In the genomic region with DNA sequence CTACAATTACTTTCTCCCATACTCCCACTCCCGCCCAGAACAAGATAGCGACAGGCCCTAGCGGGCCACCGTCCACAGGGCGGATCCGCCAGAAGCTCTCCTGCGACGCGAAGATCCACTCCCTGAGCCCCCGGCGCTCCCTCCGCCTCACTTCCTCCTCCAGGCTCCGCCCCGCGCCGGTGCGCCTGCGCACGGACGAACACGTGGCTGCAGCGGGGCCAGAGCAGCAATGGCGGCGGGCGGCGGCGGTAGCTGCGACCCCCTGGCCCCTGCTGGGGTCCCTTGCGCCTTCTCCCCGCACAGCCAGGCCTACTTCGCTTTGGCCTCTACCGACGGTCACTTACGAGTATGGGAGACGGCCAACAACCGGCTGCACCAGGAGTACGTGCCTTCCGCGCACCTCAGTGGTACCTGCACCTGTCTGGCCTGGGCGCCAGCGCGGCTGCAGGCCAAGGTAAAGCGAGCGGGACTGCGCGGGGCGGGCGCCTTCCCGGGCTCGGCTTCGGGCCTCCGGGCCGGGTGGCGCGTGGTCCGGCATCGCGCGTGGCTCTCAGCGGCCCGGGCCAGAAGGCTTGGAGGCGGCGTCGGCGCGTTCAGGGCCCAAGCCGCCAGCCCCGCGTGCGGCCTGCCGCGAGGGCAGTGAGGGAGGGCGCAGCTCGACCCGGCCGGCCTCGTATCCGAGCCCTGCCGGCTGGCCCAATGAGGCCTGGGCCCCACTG, we compare ENCODE assay signal across 1 cellular context.
A peak's percentile ranks its signal among the peaks of the same experiment; 100 is the strongest.
TF ChIP-seq lines count a peak whose summit lies in the region.

A gene with protein sequence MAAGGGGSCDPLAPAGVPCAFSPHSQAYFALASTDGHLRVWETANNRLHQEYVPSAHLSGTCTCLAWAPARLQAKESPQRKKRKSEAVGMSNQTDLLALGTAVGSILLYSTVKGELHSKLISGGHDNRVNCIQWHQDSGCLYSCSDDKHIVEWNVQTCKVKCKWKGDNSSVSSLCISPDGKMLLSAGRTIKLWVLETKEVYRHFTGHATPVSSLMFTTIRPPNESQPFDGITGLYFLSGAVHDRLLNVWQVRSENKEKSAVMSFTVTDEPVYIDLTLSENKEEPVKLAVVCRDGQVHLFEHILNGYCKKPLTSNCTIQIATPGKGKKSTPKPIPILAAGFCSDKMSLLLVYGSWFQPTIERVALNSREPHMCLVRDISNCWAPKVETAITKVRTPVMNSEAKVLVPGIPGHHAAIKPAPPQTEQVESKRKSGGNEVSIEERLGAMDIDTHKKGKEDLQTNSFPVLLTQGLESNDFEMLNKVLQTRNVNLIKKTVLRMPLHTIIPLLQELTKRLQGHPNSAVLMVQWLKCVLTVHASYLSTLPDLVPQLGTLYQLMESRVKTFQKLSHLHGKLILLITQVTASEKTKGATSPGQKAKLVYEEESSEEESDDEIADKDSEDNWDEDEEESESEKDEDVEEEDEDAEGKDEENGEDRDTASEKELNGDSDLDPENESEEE (plus strand): TSS at position 198 of the 719 bp plus-strand sequence. CDS start 32 bp downstream, at position 230.

TF ChIP-seq in HEK293, 187 proteins besides CTCF, POLR2A, EP300 and RAD21 (continued from another document and continues in another):
- TF ChIP-seq, protein P1, sequence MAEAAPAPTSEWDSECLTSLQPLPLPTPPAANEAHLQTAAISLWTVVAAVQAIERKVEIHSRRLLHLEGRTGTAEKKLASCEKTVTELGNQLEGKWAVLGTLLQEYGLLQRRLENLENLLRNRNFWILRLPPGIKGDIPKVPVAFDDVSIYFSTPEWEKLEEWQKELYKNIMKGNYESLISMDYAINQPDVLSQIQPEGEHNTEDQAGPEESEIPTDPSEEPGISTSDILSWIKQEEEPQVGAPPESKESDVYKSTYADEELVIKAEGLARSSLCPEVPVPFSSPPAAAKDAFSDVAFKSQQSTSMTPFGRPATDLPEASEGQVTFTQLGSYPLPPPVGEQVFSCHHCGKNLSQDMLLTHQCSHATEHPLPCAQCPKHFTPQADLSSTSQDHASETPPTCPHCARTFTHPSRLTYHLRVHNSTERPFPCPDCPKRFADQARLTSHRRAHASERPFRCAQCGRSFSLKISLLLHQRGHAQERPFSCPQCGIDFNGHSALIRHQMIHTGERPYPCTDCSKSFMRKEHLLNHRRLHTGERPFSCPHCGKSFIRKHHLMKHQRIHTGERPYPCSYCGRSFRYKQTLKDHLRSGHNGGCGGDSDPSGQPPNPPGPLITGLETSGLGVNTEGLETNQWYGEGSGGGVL (tag by site-specific recombination; IDR thresholded peaks at IDR 0.05), result no peak
- TF ChIP-seq, protein P2, sequence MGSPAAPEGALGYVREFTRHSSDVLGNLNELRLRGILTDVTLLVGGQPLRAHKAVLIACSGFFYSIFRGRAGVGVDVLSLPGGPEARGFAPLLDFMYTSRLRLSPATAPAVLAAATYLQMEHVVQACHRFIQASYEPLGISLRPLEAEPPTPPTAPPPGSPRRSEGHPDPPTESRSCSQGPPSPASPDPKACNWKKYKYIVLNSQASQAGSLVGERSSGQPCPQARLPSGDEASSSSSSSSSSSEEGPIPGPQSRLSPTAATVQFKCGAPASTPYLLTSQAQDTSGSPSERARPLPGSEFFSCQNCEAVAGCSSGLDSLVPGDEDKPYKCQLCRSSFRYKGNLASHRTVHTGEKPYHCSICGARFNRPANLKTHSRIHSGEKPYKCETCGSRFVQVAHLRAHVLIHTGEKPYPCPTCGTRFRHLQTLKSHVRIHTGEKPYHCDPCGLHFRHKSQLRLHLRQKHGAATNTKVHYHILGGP (tag by site-specific recombination; IDR thresholded peaks at IDR 0.05), result no peak
- TF ChIP-seq ZNF391 (tag by site-specific recombination; IDR thresholded peaks at IDR 0.05; ENCODE audit: borderline replicate concordance, low read depth), result no peak
- TF ChIP-seq ZNF366 (tag by site-specific recombination; conservative IDR thresholded peaks at IDR 0.05), result 0 out of 2 replicates have a peak, but pooled peaks have one; percentile 23
- TF ChIP-seq ZNF623 (tag by site-specific recombination; IDR thresholded peaks at IDR 0.05), result no peak
- no peak for TF ChIP-seq ZNF571 (tag by site-specific recombination; IDR thresholded peaks at IDR 0.05)
- peak; percentile 9; the same call in 1 of the 2 replicates for TF ChIP-seq SCRT2 (tag by site-specific recombination; IDR thresholded peaks at IDR 0.05)
- TF ChIP-seq KLF7 (tag by site-specific recombination; IDR thresholded peaks at IDR 0.05; ENCODE audit: borderline replicate concordance), result 0 out of 2 replicates have a peak, but pooled peaks have one; percentile 8
- TF ChIP-seq ZSCAN30 (tag by site-specific recombination; IDR thresholded peaks at IDR 0.05), result no peak
- no peak for TF ChIP-seq ZNF354C (tag by site-specific recombination; IDR thresholded peaks at IDR 0.05; ENCODE audit: borderline replicate concordance, low read depth)
- TF ChIP-seq, protein P3, sequence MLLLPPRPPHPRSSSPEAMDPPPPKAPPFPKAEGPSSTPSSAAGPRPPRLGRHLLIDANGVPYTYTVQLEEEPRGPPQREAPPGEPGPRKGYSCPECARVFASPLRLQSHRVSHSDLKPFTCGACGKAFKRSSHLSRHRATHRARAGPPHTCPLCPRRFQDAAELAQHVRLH (tag by site-specific recombination; IDR thresholded peaks at IDR 0.05), result 0 out of 2 replicates have a peak, but pooled peaks have one; percentile 1
- no peak for TF ChIP-seq ZBTB1 (tag by site-specific recombination; IDR thresholded peaks at IDR 0.05)
- TF ChIP-seq, protein P4, sequence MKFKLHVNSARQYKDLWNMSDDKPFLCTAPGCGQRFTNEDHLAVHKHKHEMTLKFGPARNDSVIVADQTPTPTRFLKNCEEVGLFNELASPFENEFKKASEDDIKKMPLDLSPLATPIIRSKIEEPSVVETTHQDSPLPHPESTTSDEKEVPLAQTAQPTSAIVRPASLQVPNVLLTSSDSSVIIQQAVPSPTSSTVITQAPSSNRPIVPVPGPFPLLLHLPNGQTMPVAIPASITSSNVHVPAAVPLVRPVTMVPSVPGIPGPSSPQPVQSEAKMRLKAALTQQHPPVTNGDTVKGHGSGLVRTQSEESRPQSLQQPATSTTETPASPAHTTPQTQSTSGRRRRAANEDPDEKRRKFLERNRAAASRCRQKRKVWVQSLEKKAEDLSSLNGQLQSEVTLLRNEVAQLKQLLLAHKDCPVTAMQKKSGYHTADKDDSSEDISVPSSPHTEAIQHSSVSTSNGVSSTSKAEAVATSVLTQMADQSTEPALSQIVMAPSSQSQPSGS (tag by site-specific recombination; IDR thresholded peaks at IDR 0.05; ENCODE audit: low read depth), result no peak
- no peak for TF ChIP-seq PRDM1 (tag by site-specific recombination; IDR thresholded peaks at IDR 0.05)
- TF ChIP-seq ZNF341 (tag by site-specific recombination; IDR thresholded peaks at IDR 0.05; ENCODE audit: low read depth), result peak; percentile 65
- no peak for TF ChIP-seq OVOL3 (tag by site-specific recombination; IDR thresholded peaks at IDR 0.05)
- TF ChIP-seq, protein P5, sequence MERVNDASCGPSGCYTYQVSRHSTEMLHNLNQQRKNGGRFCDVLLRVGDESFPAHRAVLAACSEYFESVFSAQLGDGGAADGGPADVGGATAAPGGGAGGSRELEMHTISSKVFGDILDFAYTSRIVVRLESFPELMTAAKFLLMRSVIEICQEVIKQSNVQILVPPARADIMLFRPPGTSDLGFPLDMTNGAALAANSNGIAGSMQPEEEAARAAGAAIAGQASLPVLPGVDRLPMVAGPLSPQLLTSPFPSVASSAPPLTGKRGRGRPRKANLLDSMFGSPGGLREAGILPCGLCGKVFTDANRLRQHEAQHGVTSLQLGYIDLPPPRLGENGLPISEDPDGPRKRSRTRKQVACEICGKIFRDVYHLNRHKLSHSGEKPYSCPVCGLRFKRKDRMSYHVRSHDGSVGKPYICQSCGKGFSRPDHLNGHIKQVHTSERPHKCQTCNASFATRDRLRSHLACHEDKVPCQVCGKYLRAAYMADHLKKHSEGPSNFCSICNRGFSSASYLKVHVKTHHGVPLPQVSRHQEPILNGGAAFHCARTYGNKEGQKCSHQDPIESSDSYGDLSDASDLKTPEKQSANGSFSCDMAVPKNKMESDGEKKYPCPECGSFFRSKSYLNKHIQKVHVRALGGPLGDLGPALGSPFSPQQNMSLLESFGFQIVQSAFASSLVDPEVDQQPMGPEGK (tag by site-specific recombination; IDR thresholded peaks at IDR 0.05), result peak; percentile 97
- peak; percentile 20; the same call in 1 of the 2 replicates for TF ChIP-seq ZNF394 (tag by site-specific recombination; IDR thresholded peaks at IDR 0.05; ENCODE audit: borderline replicate concordance)
- peak; percentile 35; the same call in 1 of the 2 replicates for TF ChIP-seq SP7 (tag by site-specific recombination; IDR thresholded peaks at IDR 0.05)
- TF ChIP-seq TCF7L2 (IDR thresholded peaks at IDR 0.05; ENCODE audit: borderline replicate concordance, low read depth, low read length), result no peak
- TF ChIP-seq, protein P6, sequence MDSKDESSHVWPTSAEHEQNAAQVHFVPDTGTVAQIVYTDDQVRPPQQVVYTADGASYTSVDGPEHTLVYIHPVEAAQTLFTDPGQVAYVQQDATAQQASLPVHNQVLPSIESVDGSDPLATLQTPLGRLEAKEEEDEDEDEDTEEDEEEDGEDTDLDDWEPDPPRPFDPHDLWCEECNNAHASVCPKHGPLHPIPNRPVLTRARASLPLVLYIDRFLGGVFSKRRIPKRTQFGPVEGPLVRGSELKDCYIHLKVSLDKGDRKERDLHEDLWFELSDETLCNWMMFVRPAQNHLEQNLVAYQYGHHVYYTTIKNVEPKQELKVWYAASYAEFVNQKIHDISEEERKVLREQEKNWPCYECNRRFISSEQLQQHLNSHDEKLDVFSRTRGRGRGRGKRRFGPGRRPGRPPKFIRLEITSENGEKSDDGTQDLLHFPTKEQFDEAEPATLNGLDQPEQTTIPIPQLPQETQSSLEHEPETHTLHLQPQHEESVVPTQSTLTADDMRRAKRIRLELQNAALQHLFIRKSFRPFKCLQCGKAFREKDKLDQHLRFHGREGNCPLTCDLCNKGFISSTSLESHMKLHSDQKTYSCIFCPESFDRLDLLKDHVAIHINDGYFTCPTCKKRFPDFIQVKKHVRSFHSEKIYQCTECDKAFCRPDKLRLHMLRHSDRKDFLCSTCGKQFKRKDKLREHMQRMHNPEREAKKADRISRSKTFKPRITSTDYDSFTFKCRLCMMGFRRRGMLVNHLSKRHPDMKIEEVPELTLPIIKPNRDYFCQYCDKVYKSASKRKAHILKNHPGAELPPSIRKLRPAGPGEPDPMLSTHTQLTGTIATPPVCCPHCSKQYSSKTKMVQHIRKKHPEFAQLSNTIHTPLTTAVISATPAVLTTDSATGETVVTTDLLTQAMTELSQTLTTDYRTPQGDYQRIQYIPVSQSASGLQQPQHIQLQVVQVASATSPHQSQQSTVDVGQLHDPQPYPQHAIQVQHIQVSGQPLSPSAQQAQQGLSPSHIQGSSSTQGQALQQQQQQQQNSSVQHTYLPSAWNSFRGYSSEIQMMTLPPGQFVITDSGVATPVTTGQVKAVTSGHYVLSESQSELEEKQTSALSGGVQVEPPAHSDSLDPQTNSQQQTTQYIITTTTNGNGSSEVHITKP (tag by site-specific recombination; IDR thresholded peaks at IDR 0.05), result no peak; the same call in 1 of the 2 replicates
- peak; percentile 98 for TF ChIP-seq GLIS2 (tag by site-specific recombination; IDR thresholded peaks at IDR 0.05)
- TF ChIP-seq ZNF585B (tag by site-specific recombination; IDR thresholded peaks at IDR 0.05), result no peak
- TF ChIP-seq ZNF558 (tag by site-specific recombination; IDR thresholded peaks at IDR 0.05), result no peak
- TF ChIP-seq OSR2 (tag by site-specific recombination; IDR thresholded peaks at IDR 0.05), result peak; percentile 84
- TF ChIP-seq ZNF529 (tag by site-specific recombination; IDR thresholded peaks at IDR 0.05; ENCODE audit: insufficient replicate concordance), result no peak
- 0 out of 2 replicates have a peak, but pooled peaks have one; percentile 23 for TF ChIP-seq HOXD13 (CRISPR knock-in tag; IDR thresholded peaks at IDR 0.05; ENCODE audit: borderline replicate concordance)
- TF ChIP-seq ZSCAN23 (tag by site-specific recombination; IDR thresholded peaks at IDR 0.05), result no peak
- TF ChIP-seq TRIM28 (IDR thresholded peaks at IDR 0.05; ENCODE audit: borderline replicate concordance, low read length), result 0 out of 2 replicates have a peak, but pooled peaks have one; percentile 40
- peak; percentile 3; the same call in 1 of the 2 replicates for TF ChIP-seq ZNF24 (tag by site-specific recombination; IDR thresholded peaks at IDR 0.05)
- TF ChIP-seq, protein P7, sequence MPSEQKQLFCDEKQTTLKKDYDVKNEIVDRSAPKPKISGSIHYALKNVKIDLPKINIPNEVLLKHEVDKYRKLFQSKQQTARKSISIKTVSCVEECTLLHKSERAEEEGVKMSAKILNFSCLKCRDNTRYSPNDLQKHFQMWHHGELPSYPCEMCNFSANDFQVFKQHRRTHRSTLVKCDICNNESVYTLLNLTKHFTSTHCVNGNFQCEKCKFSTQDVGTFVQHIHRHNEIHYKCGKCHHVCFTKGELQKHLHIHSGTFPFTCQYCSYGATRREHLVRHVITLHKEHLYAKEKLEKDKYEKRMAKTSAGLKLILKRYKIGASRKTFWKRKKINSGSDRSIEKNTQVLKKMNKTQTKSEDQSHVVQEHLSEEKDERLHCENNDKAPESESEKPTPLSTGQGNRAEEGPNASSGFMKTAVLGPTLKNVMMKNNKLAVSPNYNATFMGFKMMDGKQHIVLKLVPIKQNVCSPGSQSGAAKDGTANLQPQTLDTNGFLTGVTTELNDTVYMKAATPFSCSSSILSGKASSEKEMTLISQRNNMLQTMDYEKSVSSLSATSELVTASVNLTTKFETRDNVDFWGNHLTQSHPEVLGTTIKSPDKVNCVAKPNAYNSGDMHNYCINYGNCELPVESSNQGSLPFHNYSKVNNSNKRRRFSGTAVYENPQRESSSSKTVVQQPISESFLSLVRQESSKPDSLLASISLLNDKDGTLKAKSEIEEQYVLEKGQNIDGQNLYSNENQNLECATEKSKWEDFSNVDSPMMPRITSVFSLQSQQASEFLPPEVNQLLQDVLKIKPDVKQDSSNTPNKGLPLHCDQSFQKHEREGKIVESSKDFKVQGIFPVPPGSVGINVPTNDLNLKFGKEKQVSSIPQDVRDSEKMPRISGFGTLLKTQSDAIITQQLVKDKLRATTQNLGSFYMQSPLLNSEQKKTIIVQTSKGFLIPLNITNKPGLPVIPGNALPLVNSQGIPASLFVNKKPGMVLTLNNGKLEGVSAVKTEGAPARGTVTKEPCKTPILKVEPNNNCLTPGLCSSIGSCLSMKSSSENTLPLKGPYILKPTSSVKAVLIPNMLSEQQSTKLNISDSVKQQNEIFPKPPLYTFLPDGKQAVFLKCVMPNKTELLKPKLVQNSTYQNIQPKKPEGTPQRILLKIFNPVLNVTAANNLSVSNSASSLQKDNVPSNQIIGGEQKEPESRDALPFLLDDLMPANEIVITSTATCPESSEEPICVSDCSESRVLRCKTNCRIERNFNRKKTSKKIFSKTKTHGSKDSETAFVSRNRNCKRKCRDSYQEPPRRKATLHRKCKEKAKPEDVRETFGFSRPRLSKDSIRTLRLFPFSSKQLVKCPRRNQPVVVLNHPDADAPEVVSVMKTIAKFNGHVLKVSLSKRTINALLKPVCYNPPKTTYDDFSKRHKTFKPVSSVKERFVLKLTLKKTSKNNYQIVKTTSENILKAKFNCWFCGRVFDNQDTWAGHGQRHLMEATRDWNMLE (tag by site-specific recombination; conservative IDR thresholded peaks at IDR 0.05; ENCODE audit: low read depth), result no peak; the same call in 1 of the 2 replicates
- no peak for TF ChIP-seq ZBTB20 (tag by site-specific recombination; IDR thresholded peaks at IDR 0.05)
- TF ChIP-seq ZNF670 (tag by site-specific recombination; IDR thresholded peaks at IDR 0.05; ENCODE audit: low read depth), result no peak
